ENCODE assay signal across 8 cellular contexts in the genomic region with DNA sequence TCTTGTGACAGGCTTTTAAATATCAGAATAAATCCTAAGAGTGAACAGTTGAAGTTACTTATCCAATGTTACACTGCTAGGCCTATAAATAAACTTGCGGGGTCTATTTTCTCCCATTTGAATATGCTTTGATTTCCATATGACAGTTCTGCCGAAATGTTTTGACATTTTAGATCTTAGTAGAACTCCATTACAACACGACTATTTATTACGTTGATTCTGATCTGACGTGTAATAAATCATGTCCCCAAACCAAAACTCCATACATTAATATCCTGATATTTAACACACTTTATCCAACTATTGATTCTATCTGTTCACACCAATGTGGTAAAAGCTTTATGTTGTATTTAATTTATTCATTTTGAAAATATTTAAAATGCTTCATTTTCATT. TPM values are rescaled to one million over a fixed set of nuclear protein-coding genes. Genes with fewer than 3 reads are reported as not detected.
A peak's percentile ranks its signal among the peaks of the same experiment; 100 is the strongest.
DNase-seq lines count a peak whose midpoint lies in the region; ATAC-seq and TF ChIP-seq lines count a peak whose summit lies in the region.

No MANE protein-coding gene starts in this region.

- H3K4me3 ChIP-seq in AG09309 (ENCODE audit: control insufficient read depth, low read depth, low read length) (peak overlapping the region; percentile 45), IMR-90 (ENCODE audit: insufficient read depth, low read depth, low read length) (peak overlapping the region; percentile 68)

- peak overlapping the region; percentile 78; the same call in 1 of the 2 replicates for H3K4me2 ChIP-seq in IMR-90 (ENCODE audit: low read depth, low read length)

- no peaks in the 10 kb centered on the region for H3K9me3 ChIP-seq in IMR-90 (ENCODE audit: control insufficient read depth, insufficient read depth, low read length)

- peaks cover 5% of the 10 kb centered on the region for H3K4me1 ChIP-seq in IMR-90 (ENCODE audit: control insufficient read depth, insufficient read depth, low read length)

- H2BK20ac ChIP-seq in IMR-90 (ENCODE audit: low read depth, low read length), result no peak overlapping the region

- H3K18ac ChIP-seq in IMR-90 (ENCODE audit: low read depth, low read length), result peak overlapping the region; percentile 76; the same call in 1 of the 2 replicates

- H4K91ac ChIP-seq in IMR-90 (ENCODE audit: insufficient read depth, low read depth, low read length), result no peak overlapping the region; the same call in 1 of the 2 replicates

- H3K27me3 ChIP-seq in IMR-90 (ENCODE audit: control insufficient read depth, insufficient read depth, low read length), result no peaks in the 10 kb centered on the region

- no peaks in the 10 kb centered on the region for H4K20me1 ChIP-seq in IMR-90 (ENCODE audit: insufficient read depth, low read length)

- H3K14ac ChIP-seq in IMR-90 (replicated peaks; ENCODE audit: low read depth, low read length), result peak overlapping the region; percentile 88; the same call in 1 of the 2 replicates

- no peak overlapping the region for H3K27ac ChIP-seq in IMR-90 (ENCODE audit: insufficient read depth, low read length)

- 0 out of 2 replicates have a peak overlapping the region, but pooled peaks have one; percentile 59 for H2BK120ac ChIP-seq in IMR-90 (ENCODE audit: low read depth, low read length)

- H4K8ac ChIP-seq in IMR-90 (ENCODE audit: low read depth in 2 of 2, low read length in 2 of 2), result peak overlapping the region in 1 of 2 experiments; percentile 74; a peak in 3 of 4 replicates

- H3K36me3 Mint-ChIP-seq in central memory CD8-positive, alpha-beta T cell (ENCODE audit: insufficient read depth), result peaks cover 7% of the 10 kb centered on the region
- H3K36me3 Mint-ChIP-seq in naive thymus-derived CD8-positive, alpha-beta T cell, result no peaks in the 10 kb centered on the region

- dilution Hi-C loops in IMR-90 (cut with HindIII; ENCODE audit: low sequenced_read_pairs, unreplicated experiment), result loop anchor here (25.0 kb wide), 1 partner anchor 119 kb away; no protein-coding TSS in a partner anchor

- intact Hi-C loops in IMR-90 (cut with micrococcal nuclease), result loop anchor here (5.0 kb wide), 2 partner anchors 104 to 194 kb away; no protein-coding TSS in a partner anchor

- no TSS peak for BruUV-seq in IMR-90 (replicated peaks; lab: Mats Ljungman, UMichigan)

- no peak overlapping the region for H2AFZ ChIP-seq in IMR-90 (replicated peaks; ENCODE audit: low read length, poor library complexity)

- H3K36me3 ChIP-seq in IMR-90 (ENCODE audit: control insufficient read depth, insufficient read depth, low read length), result no peaks in the 10 kb centered on the region

- H3K23ac ChIP-seq in IMR-90 (ENCODE audit: low read depth, low read length), result peak overlapping the region; percentile 58

- H3K9me3 Mint-ChIP-seq in central memory CD8-positive, alpha-beta T cell, result no peaks in the 10 kb centered on the region
- no peaks in the 10 kb centered on the region for H3K9me3 Mint-ChIP-seq in naive thymus-derived CD8-positive, alpha-beta T cell

- H2AK9ac ChIP-seq in IMR-90 (replicated peaks; ENCODE audit: low read depth, low read length, poor library complexity), result no peak overlapping the region

- POLR2A ChIA-PET in IMR-90 (lab: Charles Lee; ENCODE audit: unreplicated experiment), result interaction anchor here (0.6 to 0.8 kb wide), 2 partner anchors 144 to 248 kb away, joined by 3 read pairs; a partner anchor contains a TSS
- POLR2A ChIA-PET in naive thymus-derived CD8-positive, alpha-beta T cell (lab: Charles Lee), result interaction anchor here (0.6 to 3.7 kb wide), 23 partner anchors 11 to 248 kb away, joined by 3 to 44 read pairs (median 10); a partner anchor contains a TSS

- peak overlapping the region; percentile 86; the same call in 1 of the 2 replicates for H3K9ac ChIP-seq in IMR-90 (ENCODE audit: low read depth, low read length)

- in situ Hi-C loops in IMR-90 (cut with MboI; ENCODE audit: low sequenced_read_pairs) (loop anchor here (5.0 to 10.0 kb wide), 2 partner anchors 224 to 656 kb away; no protein-coding TSS in a partner anchor), GM13977 (cut with MboI; ENCODE audit: low pct_unique_long_range_greater_than_20kb, low sequenced_read_pairs, unreplicated experiment) (loop anchor here (10.0 to 25.0 kb wide), 2 partner anchors 216 to 669 kb away; a partner anchor contains a TSS)

- DNase-seq in AG09309 (ENCODE audit: low read depth), result no peak
- no peak for DNase-seq in IMR-90
- no peak for DNase-seq in central memory CD8-positive, alpha-beta T cell (ENCODE audit: low spot score in 2 of 2)
- DNase-seq in naive thymus-derived CD8-positive, alpha-beta T cell, result no peak
- DNase-seq in cortex of kidney (lab: John Stamatoyannopoulos, UW), result no peak
- no peak for DNase-seq in NCI-H1092 treated with DMSO at 0.1 percent for 48 hours (lab: John Stamatoyannopoulos, UW)
- DNase-seq in GM13977 (ENCODE audit: low spot score), result no peak

- ATAC-seq in IMR-90 (ENCODE audit: low read depth) (no peak), GM21576 (IDR thresholded peaks at IDR 0.05; ENCODE audit: unreplicated experiment) (no peak)
- no peak for ATAC-seq in central memory CD8-positive, alpha-beta T cell (replicated peaks; ENCODE audit: extremely low read depth, poor library complexity, severe bottlenecking)
- no peak for ATAC-seq in naive thymus-derived CD8-positive, alpha-beta T cell

- peaks cover 4 to 22% of the 10 kb centered on the region in 2 experiments; a peak in 3 of 4 replicates for H3K79me1 ChIP-seq in IMR-90 (ENCODE audit: low read depth in 1 of 2, low read length in 2 of 2)

- TF ChIP-seq POLR2A in IMR-90 (IDR thresholded peaks at IDR 0.05; ENCODE audit: low read depth, low read length), result no peak

- 0 out of 2 replicates have a peak overlapping the region, but pooled peaks have one; percentile 49 for H2AK5ac ChIP-seq in IMR-90 (ENCODE audit: low read depth, low read length)

- peaks cover 2% of the 10 kb centered on the region; the same call in 1 of the 2 replicates for H3K9me1 ChIP-seq in IMR-90 (ENCODE audit: insufficient read depth, low read length)

- no CpG with 5 or more reads among the region's 5 CpGs for WGBS in IMR-90 (ENCODE audit: extremely low coverage in 2 of 2, insufficient read length in 1 of 2), 2 experiments

- H3K27ac Mint-ChIP-seq in central memory CD8-positive, alpha-beta T cell (ENCODE audit: low read depth), result peak overlapping the region; percentile 98
- peak overlapping the region; percentile 94 to 99 (median 98) for H3K27ac Mint-ChIP-seq in naive thymus-derived CD8-positive, alpha-beta T cell

- peak overlapping the region; percentile 86 for H3K4me3 Mint-ChIP-seq in central memory CD8-positive, alpha-beta T cell
- H3K4me3 Mint-ChIP-seq in naive thymus-derived CD8-positive, alpha-beta T cell, result peak overlapping the region; percentile 86 to 97 (median 92)

- no peak overlapping the region; the same call in 1 of the 2 replicates for H4K5ac ChIP-seq in IMR-90 (ENCODE audit: low read depth, low read length)

- TF ChIP-seq RAD21 in IMR-90 (IDR thresholded peaks at IDR 0.05; ENCODE audit: low read length), result no peak

- H2BK15ac ChIP-seq in IMR-90 (ENCODE audit: low read depth, low read length), result no peak overlapping the region

- H3K4ac ChIP-seq in IMR-90 (ENCODE audit: low read depth, low read length), result peak overlapping the region; percentile 79; the same call in 1 of the 2 replicates

- H2BK5ac ChIP-seq in IMR-90 (ENCODE audit: low read depth, low read length, poor library complexity, severe bottlenecking), result peak overlapping the region; percentile 73

- H3K56ac ChIP-seq in IMR-90 (ENCODE audit: extremely low read depth, insufficient read depth, low read length), result peak overlapping the region; percentile 80

- H3K4me1 Mint-ChIP-seq in central memory CD8-positive, alpha-beta T cell, result peaks cover 28% of the 10 kb centered on the region
- H3K4me1 Mint-ChIP-seq in naive thymus-derived CD8-positive, alpha-beta T cell, result peaks cover 6 to 38% (median 18%) of the 10 kb centered on the region in 4 donors

- no peaks in the 10 kb centered on the region for H3K27me3 Mint-ChIP-seq in central memory CD8-positive, alpha-beta T cell
- no peaks in the 10 kb centered on the region for H3K27me3 Mint-ChIP-seq in naive thymus-derived CD8-positive, alpha-beta T cell

- CTCF ChIA-PET in IMR-90 (lab: Yijun Ruan, JAX), result interaction anchor here (0.6 kb wide), 1 partner anchor 17 kb away, joined by 4 read pairs; no protein-coding TSS in a partner anchor

- no peak for TF ChIP-seq CTCF in AG09309 (IDR thresholded peaks at IDR 0.05; ENCODE audit: control insufficient read depth, insufficient read depth, low read depth, low read length, missing control alignments)
- TF ChIP-seq CTCF in IMR-90 (conservative IDR thresholded peaks at IDR 0.05; ENCODE audit: low read depth, low read length), result no peak
- TF ChIP-seq CTCF in GM13977 (IDR thresholded peaks at IDR 0.05; ENCODE audit: extremely low read depth, insufficient read depth, missing control alignments), result no peak

TF ChIP-seq in IMR-90, 13 proteins besides CTCF, POLR2A, EP300 and RAD21 (continues in another document):
- TF ChIP-seq, protein P1, sequence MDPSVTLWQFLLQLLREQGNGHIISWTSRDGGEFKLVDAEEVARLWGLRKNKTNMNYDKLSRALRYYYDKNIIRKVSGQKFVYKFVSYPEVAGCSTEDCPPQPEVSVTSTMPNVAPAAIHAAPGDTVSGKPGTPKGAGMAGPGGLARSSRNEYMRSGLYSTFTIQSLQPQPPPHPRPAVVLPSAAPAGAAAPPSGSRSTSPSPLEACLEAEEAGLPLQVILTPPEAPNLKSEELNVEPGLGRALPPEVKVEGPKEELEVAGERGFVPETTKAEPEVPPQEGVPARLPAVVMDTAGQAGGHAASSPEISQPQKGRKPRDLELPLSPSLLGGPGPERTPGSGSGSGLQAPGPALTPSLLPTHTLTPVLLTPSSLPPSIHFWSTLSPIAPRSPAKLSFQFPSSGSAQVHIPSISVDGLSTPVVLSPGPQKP (IDR thresholded peaks at IDR 0.05; ENCODE audit: borderline replicate concordance, low read depth, low read length), result no peak
- TF ChIP-seq MAZ (IDR thresholded peaks at IDR 0.05; ENCODE audit: borderline replicate concordance, low read depth, low read length) (no peak), SMC3 (IDR thresholded peaks at IDR 0.05; ENCODE audit: low read depth, low read length) (no peak), RCOR1 (IDR thresholded peaks at IDR 0.05; ENCODE audit: insufficient replicate concordance, low read length) (no peak), RFX5 (IDR thresholded peaks at IDR 0.05; ENCODE audit: low read depth, low read length) (no peak)

RNA-seq across cellular contexts. Expression of a gene that starts 16.1 kb away (rescaled TPM):
- total RNA-seq in IMR-90 (2012; rRNA removed), result 30.5 and 76.1 TPM in 2 replicates
- 19.3 and 19.5 TPM in 2 replicates for polyA plus RNA-seq in IMR-90 (2012; rRNA removed)
- polyA plus RNA-seq in IMR-90 (2012; cell fraction: cytosol; rRNA removed), result 0.86 and 1.4 TPM in 2 replicates
- polyA plus RNA-seq in IMR-90 (2012; cell fraction: nucleus; rRNA removed; ENCODE audit: low replicate concordance), result 4.3 and 28.1 TPM in 2 replicates
- total RNA-seq in naive thymus-derived CD8-positive, alpha-beta T cell, result 100 to 1,000 TPM; 121 to 122 TPM
- polyA plus RNA-seq in naive thymus-derived CD8-positive, alpha-beta T cell, result 10 to 100 TPM; 39.6 to 46.1 (median 43.5) TPM

RNA-seq across cellular contexts. Expression of a gene that starts 24.2 kb away (rescaled TPM):
- 40.1 and 65.8 TPM in 2 replicates for total RNA-seq in IMR-90 (2012; rRNA removed)
- 28.8 and 32.1 TPM in 2 replicates for polyA plus RNA-seq in IMR-90 (2012; rRNA removed)
- 22.1 and 31.2 TPM in 2 replicates for polyA plus RNA-seq in IMR-90 (2012; cell fraction: cytosol; rRNA removed)
- polyA plus RNA-seq in IMR-90 (2012; cell fraction: nucleus; rRNA removed; ENCODE audit: low replicate concordance), result 16.1 and 17.6 TPM in 2 replicates
- 10 to 100 TPM; 83.9 TPM for total RNA-seq in naive thymus-derived CD8-positive, alpha-beta T cell
- 100 to 1,000 TPM in 1 of 3 donors, 10 to 100 TPM in 2; 74.6 to 100 (median 97.6) TPM for polyA plus RNA-seq in naive thymus-derived CD8-positive, alpha-beta T cell
